Comparison of ENCODE assay signal across 8 cellular contexts in the genomic region with DNA sequence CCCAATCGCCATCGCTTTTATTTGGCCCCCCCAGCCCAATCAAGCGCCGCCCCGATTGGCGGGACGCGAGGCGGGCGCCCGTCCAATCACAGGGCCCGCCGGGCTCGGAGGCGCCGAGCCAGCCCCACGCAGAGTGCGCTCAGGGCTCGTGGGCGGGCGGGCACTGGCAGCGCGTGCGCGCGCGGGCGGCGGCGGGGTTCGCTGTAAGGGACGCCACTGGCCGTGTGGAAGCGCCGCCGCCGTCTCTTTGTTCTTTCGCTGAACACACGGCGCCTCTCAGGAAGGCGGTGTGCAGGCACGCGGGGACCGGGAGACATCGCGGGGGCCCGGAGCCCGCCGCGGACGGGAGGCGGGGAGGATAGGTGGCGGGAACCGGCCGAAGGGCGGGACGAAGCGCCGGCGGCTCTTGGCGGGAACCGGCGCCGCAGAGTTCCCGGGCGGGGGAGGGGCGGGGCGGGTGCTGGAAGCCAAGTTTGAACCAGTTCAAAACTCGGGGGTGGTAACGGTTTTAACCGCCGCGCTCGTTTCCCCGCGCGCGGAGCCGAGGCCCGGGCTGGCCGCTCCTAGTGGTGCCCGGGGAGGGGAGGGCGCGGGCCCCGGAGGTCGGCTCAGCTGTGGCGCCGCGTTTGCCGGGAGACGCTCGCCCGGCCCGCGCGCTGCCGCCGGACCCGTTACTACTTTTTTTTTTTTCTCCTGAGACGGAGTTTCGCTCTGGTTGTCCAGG. TPM values are rescaled to one million over a fixed set of nuclear protein-coding genes. Genes with fewer than 3 reads are reported as not detected.
DNase-seq lines count a peak whose midpoint lies in the region; ATAC-seq and TF ChIP-seq lines count a peak whose summit lies in the region.

No MANE protein-coding gene starts in this region.

- H3K4me1 ChIP-seq in left ventricle myocardium inferior = peaks cover 23% of the 10 kb centered on the region
- no peaks in the 10 kb centered on the region for H3K4me1 ChIP-seq in prostate gland (replicated peaks)
- H3K4me1 ChIP-seq in urinary bladder (ENCODE audit: insufficient read depth) = no peaks in the 10 kb centered on the region

- TF ChIP-seq CTCF in GM13977 (IDR thresholded peaks at IDR 0.05; ENCODE audit: extremely low read depth, insufficient read depth, missing control alignments) (no peak), left ventricle myocardium inferior (IDR thresholded peaks at IDR 0.05; ENCODE audit: borderline replicate concordance) (no peak), prostate gland (IDR thresholded peaks at IDR 0.05) (no peak)

- in situ Hi-C loops in GM13977 (cut with MboI; ENCODE audit: low pct_unique_long_range_greater_than_20kb, low sequenced_read_pairs, unreplicated experiment) = no loop called here

- H3K27ac Mint-ChIP-seq in T-cell = peak overlapping the region; percentile 86 to 89

- no peaks in the 10 kb centered on the region for H3K36me3 Mint-ChIP-seq in T-cell

- POLR2A ChIA-PET in T-cell (lab: Charles Lee) = interaction anchor here (0.6 to 0.8 kb wide), 5 partner anchors 12 to 322 kb away, joined by 3 to 5 read pairs (median 4); no protein-coding TSS in a partner anchor

- H3K27me3 Mint-ChIP-seq in T-cell = no peaks in the 10 kb centered on the region

- CTCF ChIA-PET in T-cell (lab: Charles Lee) = interaction anchor here in 1 of 2 donors (2.0 kb wide), 2 partner anchors 28 to 57 kb away, joined by 10 to 11 read pairs; no protein-coding TSS in a partner anchor

- H3K27ac ChIP-seq in left ventricle myocardium inferior (replicated peaks) (peak overlapping the region; percentile 93), prostate gland (peak overlapping the region; percentile 78 to 93), urinary bladder (ENCODE audit: low read depth) (peak overlapping the region; percentile 98)

- intact Hi-C loops in left ventricle myocardium inferior (cut with micrococcal nuclease) (loop anchor here (10.0 kb wide), 1 partner anchor 70 kb away; no protein-coding TSS in a partner anchor), prostate gland (cut with DNase I) (loop anchor here (2.0 to 10.0 kb wide), 5 partner anchors 56 to 240 kb away; a partner anchor contains a TSS)

- H3K4me3 Mint-ChIP-seq in T-cell = peak overlapping the region; percentile 86 to 95 (median 88)

- H3K36me3 ChIP-seq in left ventricle myocardium inferior (no peaks in the 10 kb centered on the region), prostate gland (no peaks in the 10 kb centered on the region), urinary bladder (ENCODE audit: insufficient read depth) (no peaks in the 10 kb centered on the region)

- peak overlapping the region; percentile 97 for H3K4me3 ChIP-seq in left ventricle myocardium inferior
- peak overlapping the region; percentile 89 to 91 for H3K4me3 ChIP-seq in prostate gland
- peak overlapping the region; percentile 98 for H3K4me3 ChIP-seq in urinary bladder (ENCODE audit: low read depth, low read length)

- under 1% methylated on average over 98 of the region's 101 CpGs for WGBS in prostate gland
- WGBS in urinary bladder = under 1% methylated on average over 101 of the region's 101 CpGs

- peak; percentile 83 for TF ChIP-seq POLR2A in prostate gland (IDR thresholded peaks at IDR 0.05)

- no peaks in the 10 kb centered on the region for H3K9me3 Mint-ChIP-seq in T-cell

- DNase-seq in GM13977 (ENCODE audit: low spot score) (peak; percentile 99), NCI-H1417 treated with DMSO at 0.1 percent for 48 hours (lab: John Stamatoyannopoulos, UW) (peak; percentile 74), T-cell (peak; percentile 83 to 94 (median 91)), amniotic epithelial cell (ENCODE audit: low read depth) (peak; percentile 78), left ventricle myocardium inferior (peak; percentile 93), prostate gland (ENCODE audit: low spot score) (peak; percentile 92)

- H3K27me3 ChIP-seq in left ventricle myocardium inferior (ENCODE audit: low read depth) (no peaks in the 10 kb centered on the region), prostate gland (replicated peaks; ENCODE audit: insufficient read depth) (no peaks in the 10 kb centered on the region)

- ATAC-seq in HG02798 (IDR thresholded peaks at IDR 0.05; ENCODE audit: poor library complexity, unreplicated experiment) (peak; percentile 92), T-cell (replicated peaks in 1 of 4) (peak; percentile 89 to 95 (median 92))

- H3K9me3 ChIP-seq in left ventricle myocardium inferior (replicated peaks) (no peaks in the 10 kb centered on the region), prostate gland (no peaks in the 10 kb centered on the region)

- H3K4me1 Mint-ChIP-seq in T-cell = peaks cover 16 to 35% (median 22%) of the 10 kb centered on the region in 3 donors

RNA-seq across cellular contexts. Expression of a gene that starts 0.4 kb away (rescaled TPM):
- 10 to 100 TPM in 3 of 5 donors, 1 to 10 TPM in 2; 8.1 to 24.0 (median 11.2) TPM for total RNA-seq in T-cell
- 0.99 TPM for total RNA-seq in left ventricle myocardium inferior
- total RNA-seq in prostate gland = 1 to 10 TPM; 2.3 to 8.6 TPM
- 20.0 TPM for total RNA-seq in urinary bladder
- polyA plus RNA-seq in urinary bladder = 2.1 TPM

Comparison
In these comparisons a context has a peak if more than half of its experiments do, and no peak if none do; other contexts are left out.
1. Peak in every context shown above with its lines: DNase-seq, ATAC-seq, H3K4me3 ChIP-seq and H3K27ac ChIP-seq.